ENCODE assay signal across 1 cellular context in genomic region chr16:12646490-12647274, GRCh38.
TF ChIP-seq lines count a peak whose summit lies in the region.

No MANE protein-coding gene starts in this region.

TF ChIP-seq in HepG2, 621 proteins besides CTCF, POLR2A, EP300 and RAD21 (continued from another document):
- TF ChIP-seq RNF219 (CRISPR knock-in tag; IDR thresholded peaks at IDR 0.05) = no peak
- no peak for TF ChIP-seq ZNF512B (CRISPR knock-in tag; IDR thresholded peaks at IDR 0.05; ENCODE audit: borderline replicate concordance)
- TF ChIP-seq NFKB2 (CRISPR knock-in tag; IDR thresholded peaks at IDR 0.05; ENCODE audit: borderline replicate concordance) = 0 out of 2 replicates have a peak, but pooled peaks have one; percentile 41
- no peak for TF ChIP-seq MIER2 (CRISPR knock-in tag; IDR thresholded peaks at IDR 0.05)
- TF ChIP-seq SCMH1 (CRISPR knock-in tag; IDR thresholded peaks at IDR 0.05; ENCODE audit: borderline replicate concordance) = no peak
TF ChIP-seq in HepG2: peak in this region for 7.
